In genomic region chr2:128940378-128940777, GRCh38 we compare ENCODE assay signal across 6 cellular contexts.
"Had no signal": no experiment of that assay in that cellular context is flagged by ENCODE, and none has a peak within 500 bp of the region (broad histone marks: within the 10 kb centered on the region; RNA-seq: fewer than 3 reads in every experiment).

No MANE protein-coding gene starts in this region.

- FAIRE-seq: K562 had no signal

- H3K9ac ChIP-seq: KMS-11 had no signal

- H3K4me3 ChIP-seq: K562 had no signal

- H3K4me2 ChIP-seq: KMS-11 had no signal

- H3K27ac ChIP-seq: HL-60, KMS-11 had no signal

- ATAC-seq: K562 had no signal

- DNase-seq: IMR-90, KBM-7, KG1 had no signal
